Comparison of ENCODE assay signal across 16 cellular contexts in the genomic region with DNA sequence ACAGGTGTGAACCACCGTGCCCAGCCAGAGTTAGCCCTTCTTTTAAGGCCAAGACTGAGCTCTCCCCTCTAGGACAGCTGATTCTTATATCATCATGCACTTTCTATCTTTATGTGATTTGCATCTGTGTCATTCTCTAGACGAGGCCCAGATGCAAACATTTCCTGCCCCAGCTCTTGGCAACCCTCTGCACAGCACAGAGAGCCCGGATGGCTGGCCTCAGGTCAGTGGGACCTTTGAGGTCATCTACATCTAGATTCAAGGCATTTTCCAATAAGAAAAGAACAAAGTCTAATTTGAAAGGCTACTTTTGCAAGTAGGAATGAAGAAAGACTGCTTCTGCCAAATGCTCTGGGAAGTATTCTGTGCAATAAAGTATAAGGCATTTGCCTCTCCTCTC.
A peak's percentile ranks its signal among the peaks of the same experiment; 100 is the strongest.
DNase-seq lines count a peak whose midpoint lies in the region; ATAC-seq and TF ChIP-seq lines count a peak whose summit lies in the region.
"Had no signal": no experiment of that assay in that cellular context is flagged by ENCODE, and none has a peak within 500 bp of the region (broad histone marks: within the 10 kb centered on the region; RNA-seq: fewer than 3 reads in every experiment).

No MANE protein-coding gene starts in this region.

- H3K14ac ChIP-seq in neuronal stem cell (ENCODE audit: low read length) = no peak overlapping the region

- H3K9me3 ChIP-seq in SK-N-SH (no peaks in the 10 kb centered on the region), endodermal cell (ENCODE audit: control insufficient read depth, low read length) (no peaks in the 10 kb centered on the region), neuronal stem cell (replicated peaks in 1 of 2; ENCODE audit: control insufficient read depth in 2 of 2, insufficient read depth in 1 of 2, low read depth in 1 of 2, low read length in 2 of 2) (no peaks in the 10 kb centered on the region)

- no peak overlapping the region for H4K91ac ChIP-seq in neuronal stem cell (ENCODE audit: low read depth, low read length, poor library complexity)

- H2BK5ac ChIP-seq in neuronal stem cell (ENCODE audit: low read length) = no peak overlapping the region

- H3K27ac Mint-ChIP-seq in endodermal cell = peak overlapping the region; percentile 7
- H3K27ac Mint-ChIP-seq: CD14-positive monocyte; CD8-positive, alpha-beta T cell had no signal

- no peak overlapping the region for H3K4me3 Mint-ChIP-seq in endodermal cell
- H3K4me3 Mint-ChIP-seq: CD14-positive monocyte; CD8-positive, alpha-beta T cell had no signal

- no peak overlapping the region for H2AK5ac ChIP-seq in neuronal stem cell (ENCODE audit: low read depth, low read length)

- no peak for DNase-seq in SK-N-SH
- no peak for DNase-seq in endodermal cell
- DNase-seq in neuronal stem cell (ENCODE audit: low spot score) = no peak
- DNase-seq in KBM-7 = no peak
- DNase-seq: CD8-positive, alpha-beta T cell; COR-L47; DND-41; GDM1; IMR-90 had no signal

- TF ChIP-seq CTCF in SK-N-SH (IDR thresholded peaks at IDR 0.05) (no peak), endodermal cell (conservative IDR thresholded peaks at IDR 0.05) (no peak)

- H3K4ac ChIP-seq in neuronal stem cell (ENCODE audit: low read length) = no peak overlapping the region

- 20% methylated on average over 3 of the region's 3 CpGs for WGBS in SK-N-SH (ENCODE audit: low lambda C conversion rate)
- WGBS in endodermal cell (ENCODE audit: insufficient coverage in 1 of 2, insufficient read length in 1 of 2), 2 experiments = 74 to 80% methylated on average over 3 of the region's 3 CpGs
- no CpG with 5 or more reads among the region's 3 CpGs for WGBS in neuronal stem cell (ENCODE audit: extremely low coverage in 2 of 2, insufficient read length in 2 of 2, insufficient replicate concordance in 1 of 2), 2 donors

- no peaks in the 10 kb centered on the region for H3K9me2 ChIP-seq in SK-N-SH

- ATAC-seq in SK-N-SH treated with all-trans-retinoic acid at 6 μM for 48 hours = peak; percentile 61
- no peak for ATAC-seq in GM21825 (IDR thresholded peaks at IDR 0.05; ENCODE audit: unreplicated experiment)
- ATAC-seq in HG02763 (IDR thresholded peaks at IDR 0.05; ENCODE audit: unreplicated experiment) = no peak
- ATAC-seq in HG03095 (IDR thresholded peaks at IDR 0.05; ENCODE audit: unreplicated experiment) = no peak
- ATAC-seq: CD8-positive, alpha-beta T cell; HCT116 had no signal

- H4K20me1 ChIP-seq in SK-N-SH (ENCODE audit: insufficient read depth) = no peaks in the 10 kb centered on the region

- peaks cover 2% of the 10 kb centered on the region for H3F3A ChIP-seq in SK-N-SH (replicated peaks; ENCODE audit: insufficient read depth)

- H3K27ac ChIP-seq in SK-N-SH (ENCODE audit: low read depth in 2 of 2, low read length in 1 of 2) (no peak overlapping the region), endodermal cell (ENCODE audit: low read depth, low read length) (no peak overlapping the region), neuronal stem cell (replicated peaks; ENCODE audit: low read length) (no peak overlapping the region)
- H3K27ac ChIP-seq: 22Rv1 had no signal

- H3K9ac ChIP-seq in SK-N-SH (no peak overlapping the region), endodermal cell (ENCODE audit: extremely low read depth, low read length, poor library complexity, severe bottlenecking) (no peak overlapping the region), neuronal stem cell (ENCODE audit: low read depth, low read length, poor library complexity) (no peak overlapping the region)

- H3K9me3 Mint-ChIP-seq in endodermal cell = no peaks in the 10 kb centered on the region
- H3K9me3 Mint-ChIP-seq: CD8-positive, alpha-beta T cell had no signal

- in situ Hi-C loops in KBM-7 (cut with MboI; ENCODE audit: low pct_unique_long_range_greater_than_20kb, low sequenced_read_pairs) = no loop called here

- peaks cover 52% of the 10 kb centered on the region for H3K4me1 Mint-ChIP-seq in endodermal cell
- H3K4me1 Mint-ChIP-seq: CD14-positive monocyte had no signal

- H2BK120ac ChIP-seq in neuronal stem cell (ENCODE audit: low read depth, low read length) = no peak overlapping the region

- H3K18ac ChIP-seq in neuronal stem cell (ENCODE audit: low read length) = no peak overlapping the region

- TF ChIP-seq EP300 in SK-N-SH (IDR thresholded peaks at IDR 0.05; ENCODE audit: borderline replicate concordance in 1 of 2, low read depth in 1 of 2, low read length in 1 of 2) = no peak

- no peak overlapping the region for H4K8ac ChIP-seq in neuronal stem cell (ENCODE audit: low read depth, low read length)

- no peaks in the 10 kb centered on the region for H3K36me3 ChIP-seq in SK-N-SH (replicated peaks in 1 of 2; ENCODE audit: control insufficient read depth in 1 of 2, insufficient read depth in 2 of 2, low read length in 1 of 2)
- no peaks in the 10 kb centered on the region for H3K36me3 ChIP-seq in endodermal cell (ENCODE audit: control insufficient read depth, insufficient read depth, low read length)
- no peaks in the 10 kb centered on the region for H3K36me3 ChIP-seq in neuronal stem cell (replicated peaks in 1 of 2; ENCODE audit: control insufficient read depth in 2 of 2, insufficient read depth in 2 of 2, low read length in 2 of 2)

- H2BK15ac ChIP-seq in neuronal stem cell (ENCODE audit: low read length) = no peak overlapping the region

- no peaks in the 10 kb centered on the region for H3K79me1 ChIP-seq in neuronal stem cell (ENCODE audit: low read depth, low read length)

- H3K4me2 ChIP-seq in SK-N-SH (no peak overlapping the region), neuronal stem cell (ENCODE audit: insufficient read depth, low read length, poor library complexity, severe bottlenecking) (no peak overlapping the region)

- no peak overlapping the region for H2AFZ ChIP-seq in SK-N-SH (ENCODE audit: low read depth)
- peak overlapping the region; percentile 75 for H2AFZ ChIP-seq in neuronal stem cell (ENCODE audit: low read length)

- TF ChIP-seq RAD21 in SK-N-SH (IDR thresholded peaks at IDR 0.05; ENCODE audit: low read length) = no peak

- CTCF ChIA-PET in SK-N-SH (lab: Yijun Ruan, JAX) = interaction anchor here (1.2 kb wide), 1 partner anchor 158 kb away, joined by 5 read pairs; no protein-coding TSS in a partner anchor

- no peaks in the 10 kb centered on the region for H3K36me3 Mint-ChIP-seq in endodermal cell (ENCODE audit: low read depth)
- H3K36me3 Mint-ChIP-seq: CD14-positive monocyte; CD8-positive, alpha-beta T cell had no signal

- no peak overlapping the region for H2BK12ac ChIP-seq in neuronal stem cell (ENCODE audit: low read length)

- H3K23ac ChIP-seq in neuronal stem cell (ENCODE audit: low read depth, low read length, poor library complexity) = no peak overlapping the region

- H3K79me2 ChIP-seq in SK-N-SH (ENCODE audit: insufficient read depth) = no peaks in the 10 kb centered on the region

- H3K4me1 ChIP-seq in SK-N-SH (ENCODE audit: control insufficient read depth in 1 of 2, insufficient read depth in 2 of 2, low read depth in 1 of 2, low read length in 1 of 2) (no peaks in the 10 kb centered on the region), endodermal cell (ENCODE audit: control insufficient read depth, insufficient read depth, low read length) (peaks cover 18% of the 10 kb centered on the region), neuronal stem cell (ENCODE audit: control insufficient read depth in 2 of 2, insufficient read depth in 1 of 2, low read depth in 1 of 2, low read length in 2 of 2) (peaks cover 6 to 7% of the 10 kb centered on the region in 2 donors)

- H3K27me3 ChIP-seq in SK-N-SH (ENCODE audit: insufficient read depth) = no peaks in the 10 kb centered on the region
- no peaks in the 10 kb centered on the region for H3K27me3 ChIP-seq in endodermal cell (ENCODE audit: control insufficient read depth, insufficient read depth, low read length, poor library complexity, severe bottlenecking)
- no peaks in the 10 kb centered on the region for H3K27me3 ChIP-seq in neuronal stem cell (ENCODE audit: control insufficient read depth in 3 of 3, insufficient read depth in 3 of 3, low read depth in 1 of 3, low read length in 3 of 3)

- H3K4me3 ChIP-seq in SK-N-SH (ENCODE audit: low read depth in 2 of 2, low read length in 1 of 2) = no peak overlapping the region
- no peak overlapping the region for H3K4me3 ChIP-seq in endodermal cell (ENCODE audit: low read length)
- no peak overlapping the region for H3K4me3 ChIP-seq in neuronal stem cell (ENCODE audit: low read length in 2 of 2)

- no peaks in the 10 kb centered on the region for H3K27me3 Mint-ChIP-seq in endodermal cell (ENCODE audit: insufficient read depth)

- POLR2A ChIA-PET in SK-N-SH (lab: Yijun Ruan, JAX) = no interaction called here

TF ChIP-seq in SK-N-SH treated with all-trans-retinoic acid at 6 μM for 48 hours, 23 proteins besides CTCF, POLR2A, EP300 and RAD21:
- TF ChIP-seq ZFP3 (CRISPR knock-in tag; IDR thresholded peaks at IDR 0.05) = no peak

TF ChIP-seq in SK-N-SH, 30 proteins besides CTCF, POLR2A, EP300 and RAD21 (continues in another document):
- TF ChIP-seq RFX5 (IDR thresholded peaks at IDR 0.05; ENCODE audit: low read length) (no peak), TCF12 (IDR thresholded peaks at IDR 0.05) (no peak), FOXM1 (IDR thresholded peaks at IDR 0.05; ENCODE audit: low read depth) (no peak), RCOR1 (IDR thresholded peaks at IDR 0.05; ENCODE audit: low read length) (no peak), JUND (IDR thresholded peaks at IDR 0.05) (no peak), GATA2 (CRISPR knock-in tag; IDR thresholded peaks at IDR 0.05) (no peak), FOSL2 (IDR thresholded peaks at IDR 0.05; ENCODE audit: borderline replicate concordance, low read depth) (no peak), SIN3A (IDR thresholded peaks at IDR 0.05; ENCODE audit: borderline replicate concordance, low read depth, low read length) (no peak), TAF1 (IDR thresholded peaks at IDR 0.05; ENCODE audit: borderline replicate concordance, low read depth, low read length) (no peak), NRF1 (IDR thresholded peaks at IDR 0.05; ENCODE audit: low read depth, low read length) (no peak), RXRA (IDR thresholded peaks at IDR 0.05; ENCODE audit: borderline replicate concordance, low read depth) (no peak)
- TF ChIP-seq, protein P1, sequence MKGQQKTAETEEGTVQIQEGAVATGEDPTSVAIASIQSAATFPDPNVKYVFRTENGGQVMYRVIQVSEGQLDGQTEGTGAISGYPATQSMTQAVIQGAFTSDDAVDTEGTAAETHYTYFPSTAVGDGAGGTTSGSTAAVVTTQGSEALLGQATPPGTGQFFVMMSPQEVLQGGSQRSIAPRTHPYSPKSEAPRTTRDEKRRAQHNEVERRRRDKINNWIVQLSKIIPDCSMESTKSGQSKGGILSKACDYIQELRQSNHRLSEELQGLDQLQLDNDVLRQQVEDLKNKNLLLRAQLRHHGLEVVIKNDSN (IDR thresholded peaks at IDR 0.05; ENCODE audit: borderline replicate concordance, low read depth) = no peak
- TF ChIP-seq, protein P2, sequence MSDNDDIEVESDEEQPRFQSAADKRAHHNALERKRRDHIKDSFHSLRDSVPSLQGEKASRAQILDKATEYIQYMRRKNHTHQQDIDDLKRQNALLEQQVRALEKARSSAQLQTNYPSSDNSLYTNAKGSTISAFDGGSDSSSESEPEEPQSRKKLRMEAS (IDR thresholded peaks at IDR 0.05; ENCODE audit: low read depth) = no peak
